ENCODE assay signal across 8 cellular contexts in the genomic region with DNA sequence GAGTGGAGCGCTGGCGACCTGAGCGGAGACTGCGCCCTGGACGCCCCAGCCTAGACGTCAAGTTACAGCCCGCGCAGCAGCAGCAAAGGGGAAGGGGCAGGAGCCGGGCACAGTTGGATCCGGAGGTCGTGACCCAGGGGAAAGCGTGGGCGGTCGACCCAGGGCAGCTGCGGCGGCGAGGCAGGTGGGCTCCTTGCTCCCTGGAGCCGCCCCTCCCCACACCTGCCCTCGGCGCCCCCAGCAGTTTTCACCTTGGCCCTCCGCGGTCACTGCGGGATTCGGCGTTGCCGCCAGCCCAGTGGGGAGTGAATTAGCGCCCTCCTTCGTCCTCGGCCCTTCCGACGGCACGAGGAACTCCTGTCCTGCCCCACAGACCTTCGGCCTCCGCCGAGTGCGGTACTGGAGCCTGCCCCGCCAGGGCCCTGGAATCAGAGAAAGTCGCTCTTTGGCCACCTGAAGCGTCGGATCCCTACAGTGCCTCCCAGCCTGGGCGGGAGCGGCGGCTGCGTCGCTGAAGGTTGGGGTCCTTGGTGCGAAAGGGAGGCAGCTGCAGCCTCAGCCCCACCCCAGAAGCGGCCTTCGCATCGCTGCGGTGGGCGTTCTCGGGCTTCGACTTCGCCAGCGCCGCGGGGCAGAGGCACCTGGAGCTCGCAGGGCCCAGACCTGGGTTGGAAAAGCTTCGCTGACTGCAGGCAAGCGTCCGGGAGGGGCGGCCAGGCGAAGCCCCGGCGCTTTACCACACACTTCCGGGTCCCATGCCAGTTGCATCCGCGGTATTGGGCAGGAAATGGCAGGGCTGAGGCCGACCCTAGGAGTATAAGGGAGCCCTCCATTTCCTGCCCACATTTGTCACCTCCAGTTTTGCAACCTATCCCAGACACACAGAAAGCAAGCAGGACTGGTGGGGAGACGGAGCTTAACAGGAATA. TPM values are rescaled to one million over a fixed set of nuclear protein-coding genes. Genes with fewer than 3 reads are reported as not detected.
A peak's percentile ranks its signal among the peaks of the same experiment; 100 is the strongest.
DNase-seq lines count a peak whose midpoint lies in the region; ATAC-seq, FAIRE-seq and TF ChIP-seq lines count a peak whose summit lies in the region.

No MANE protein-coding gene starts in this region.

- H3K9me3 ChIP-seq in HUES6 (ENCODE audit: control insufficient read depth, insufficient read depth, low read depth, low read length) (no peaks in the 10 kb centered on the region), gastroesophageal sphincter (no peaks in the 10 kb centered on the region), prostate gland (no peaks in the 10 kb centered on the region)

- H3K36me3 ChIP-seq in HUES6 (ENCODE audit: control insufficient read depth, insufficient read depth, low read length) (no peaks in the 10 kb centered on the region), gastroesophageal sphincter (no peaks in the 10 kb centered on the region), prostate gland (no peaks in the 10 kb centered on the region)

- DNase-seq in GM18507 (ENCODE audit: extremely low spot score, insufficient read length, low read depth) (peak; percentile 74), activated T-cell treated with anti-CD3 and anti-CD28 coated beads for 48 hours (ENCODE audit: low read depth) (peak; percentile 41), prostate gland (ENCODE audit: low spot score) (no peak), NCI-H2081 treated with DMSO at 0.1 percent for 48 hours (lab: John Stamatoyannopoulos, UW) (no peak), NCI-H2029 treated with DMSO at 0.1 percent for 48 hours (lab: John Stamatoyannopoulos, UW) (no peak)

- peak; percentile 90 for FAIRE-seq in GM18507 (lab: Jason Lieb, UNC)

- ATAC-seq in gastroesophageal sphincter (peak; percentile 57), GM21526 (IDR thresholded peaks at IDR 0.05; ENCODE audit: low FRiP score, unreplicated experiment) (no peak)

- intact Hi-C loops in prostate gland (cut with DNase I), result no loop called here

- peak overlapping the region; percentile 45 for H3K9ac ChIP-seq in HUES6 (ENCODE audit: low read length)

- TF ChIP-seq POLR2A in gastroesophageal sphincter (IDR thresholded peaks at IDR 0.05) (no peak), prostate gland (IDR thresholded peaks at IDR 0.05) (no peak)

- H3K4me3 ChIP-seq in HUES6 (ENCODE audit: low read depth, low read length) (peak overlapping the region; percentile 72), gastroesophageal sphincter (peak overlapping the region; percentile 13 to 51), prostate gland (peak overlapping the region; percentile 16)

- WGBS in gastroesophageal sphincter (ENCODE audit: low coverage in 1 of 2), 2 donors, result 0% methylated on average over 1 to 2 of the region's 70 CpGs
- 14% methylated on average over 63 of the region's 70 CpGs for WGBS in prostate gland

- H3K27me3 ChIP-seq in HUES6 (ENCODE audit: control insufficient read depth, insufficient read depth, low read length) (peaks cover 65% of the 10 kb centered on the region), gastroesophageal sphincter (peaks cover 64% of the 10 kb centered on the region), prostate gland (replicated peaks; ENCODE audit: insufficient read depth) (no peaks in the 10 kb centered on the region)

- TF ChIP-seq CTCF in gastroesophageal sphincter (IDR thresholded peaks at IDR 0.05) (no peak), prostate gland (IDR thresholded peaks at IDR 0.05) (no peak)

- no peak for TF ChIP-seq EP300 in gastroesophageal sphincter (IDR thresholded peaks at IDR 0.05)

- H3K27ac ChIP-seq in HUES6 (ENCODE audit: low read depth, low read length), result no peak overlapping the region
- H3K27ac ChIP-seq in gastroesophageal sphincter, result no peak overlapping the region
- H3K27ac ChIP-seq in prostate gland, result no peak overlapping the region

- peaks cover 34% of the 10 kb centered on the region for H3K4me1 ChIP-seq in HUES6 (ENCODE audit: control insufficient read depth, insufficient read depth, low read length)
- peaks cover 0 to 37% (median 18%) of the 10 kb centered on the region in 3 donors for H3K4me1 ChIP-seq in gastroesophageal sphincter
- peaks cover 7% of the 10 kb centered on the region for H3K4me1 ChIP-seq in prostate gland (replicated peaks)

RNA-seq across cellular contexts. Expression of gene TFAP2E, which starts 4.2 kb away (rescaled TPM):
- total RNA-seq in gastroesophageal sphincter, result under 1 TPM in 1 of 4 donors, not detected in 3; 0.27 TPM
- 1 to 10 TPM; 2.0 to 2.2 TPM for total RNA-seq in prostate gland

RNA-seq across cellular contexts. Expression of gene NCDN, which starts 19.7 kb away (rescaled TPM):
- 10 to 100 TPM; 16.6 to 41.2 (median 24.3) TPM for total RNA-seq in gastroesophageal sphincter
- 10 to 100 TPM; 37.6 to 49.4 TPM for total RNA-seq in prostate gland

RNA-seq across cellular contexts. Expression of gene KIAA0319L, which starts 20.1 kb away (rescaled TPM):
- total RNA-seq in gastroesophageal sphincter, result 10 to 100 TPM; 26.3 to 44.8 (median 38.9) TPM
- 100 to 1,000 TPM; 109 to 124 TPM for total RNA-seq in prostate gland

Comparison
In these comparisons a context has a peak if more than half of its experiments do, and no peak if none do; other contexts are left out.
1. DNase-seq: peak in GM18507 (single experiment) and activated T-cell treated with anti-CD3 and anti-CD28 coated beads for 48 hours (single experiment); none in prostate gland (single experiment), NCI-H2081 treated with DMSO at 0.1 percent for 48 hours (single experiment) and NCI-H2029 treated with DMSO at 0.1 percent for 48 hours (single experiment).
2. H3K4me3 ChIP-seq: peak in every context shown above with its lines; median percentile 72 in HUES6; 32 in gastroesophageal sphincter; 16 in prostate gland.